13 cellular contexts compared by ENCODE assay signal in genomic region chr7:12737836-12738235, GRCh38. TPM values are rescaled to one million over a fixed set of nuclear protein-coding genes. Genes with fewer than 3 reads are reported as not detected.
DNase-seq lines count a peak whose midpoint lies in the region; ATAC-seq, FAIRE-seq and TF ChIP-seq lines count a peak whose summit lies in the region.
"Had no signal": no experiment of that assay in that cellular context is flagged by ENCODE, and none has a peak within 500 bp of the region (broad histone marks: within the 10 kb centered on the region; RNA-seq: fewer than 3 reads in every experiment).

No MANE protein-coding gene starts in this region.

- H2AFZ ChIP-seq in PC-9 (peak overlapping the region; percentile 52; the same call in 1 of the 2 replicates), K562 (ENCODE audit: low read depth, low read length) (peak overlapping the region; percentile 90), trophoblast cell (ENCODE audit: insufficient read depth, low read length, poor library complexity) (no peak overlapping the region), smooth muscle cell (ENCODE audit: low read depth) (no peak overlapping the region)

- no peak for FAIRE-seq in K562 (lab: Jason Lieb, UNC)
- FAIRE-seq: HepG2 had no signal

- intact Hi-C loops in PC-9 (cut with micrococcal nuclease; ENCODE audit: unreplicated experiment) (loop anchor here (5.0 kb wide), 1 partner anchor 46 kb away; no protein-coding TSS in a partner anchor), K562 (cut with micrococcal nuclease) (no loop called here)

- H3K4me3 ChIP-seq in PC-9 = no peak overlapping the region
- no peak overlapping the region for H3K4me3 ChIP-seq in K562
- no peak overlapping the region for H3K4me3 ChIP-seq in trophoblast cell (ENCODE audit: low read depth, low read length)
- H3K4me3 ChIP-seq in MG63 = no peak overlapping the region
- no peak overlapping the region for H3K4me3 ChIP-seq in smooth muscle cell
- H3K4me3 ChIP-seq: BLaER1 treated with 17β-estradiol and CSF1 and Interleukin-3, amounts not matched to agents 10 nM and 100 nM; HAP-1 had no signal

- H3K36me3 ChIP-seq in PC-9 (ENCODE audit: low read depth) = no peaks in the 10 kb centered on the region
- H3K36me3 ChIP-seq in K562 (ENCODE audit: control insufficient read depth, insufficient read depth, low read length) = no peaks in the 10 kb centered on the region
- no peaks in the 10 kb centered on the region for H3K36me3 ChIP-seq in trophoblast cell (ENCODE audit: control insufficient read depth in 1 of 2, insufficient read depth in 2 of 2, low read length in 2 of 2)
- no peaks in the 10 kb centered on the region for H3K36me3 ChIP-seq in MG63
- H3K36me3 ChIP-seq in smooth muscle cell (ENCODE audit: low read depth) = no peaks in the 10 kb centered on the region
- H3K36me3 ChIP-seq: BLaER1 treated with 17β-estradiol and CSF1 and Interleukin-3, amounts not matched to agents 10 nM and 100 nM; HAP-1 had no signal

- no peak overlapping the region for H4K12ac ChIP-seq in trophoblast cell (ENCODE audit: low read depth, low read length)

- H3K9me3 ChIP-seq in PC-9 (ENCODE audit: insufficient read depth, low read depth) (no peaks in the 10 kb centered on the region), K562 (replicated peaks; ENCODE audit: control insufficient read depth, insufficient read depth, low read depth, low read length) (no peaks in the 10 kb centered on the region; the same call in 1 of the 2 replicates), trophoblast cell (ENCODE audit: insufficient read depth, low read depth, low read length) (no peaks in the 10 kb centered on the region), MG63 (no peaks in the 10 kb centered on the region), smooth muscle cell (replicated peaks; ENCODE audit: low read depth) (no peaks in the 10 kb centered on the region)
- H3K9me3 ChIP-seq: BLaER1 treated with 17β-estradiol and CSF1 and Interleukin-3, amounts not matched to agents 10 nM and 100 nM; HAP-1 had no signal

- TF ChIP-seq POLR2A in K562 (conservative IDR thresholded peaks at IDR 0.05) = no peak

- H2AK5ac ChIP-seq in trophoblast cell (ENCODE audit: low read length) = no peak overlapping the region

- H3K4me2 ChIP-seq in PC-9 (peak overlapping the region; percentile 41; the same call in 1 of the 2 replicates), K562 (ENCODE audit: insufficient read depth, low read length) (peak overlapping the region; percentile 60), trophoblast cell (ENCODE audit: low read length) (no peak overlapping the region), smooth muscle cell (no peak overlapping the region)

- H3K27me3 ChIP-seq in PC-9 (ENCODE audit: insufficient read depth, low read depth) (no peaks in the 10 kb centered on the region), K562 (ENCODE audit: control insufficient read depth in 2 of 2, insufficient read depth in 2 of 2, low read length in 2 of 2) (no peaks in the 10 kb centered on the region), trophoblast cell (ENCODE audit: insufficient read depth, low read length) (no peaks in the 10 kb centered on the region), MG63 (no peaks in the 10 kb centered on the region), smooth muscle cell (ENCODE audit: low read depth) (no peaks in the 10 kb centered on the region)
- H3K27me3 ChIP-seq: BLaER1 treated with 17β-estradiol and CSF1 and Interleukin-3, amounts not matched to agents 10 nM and 100 nM had no signal

- peaks cover 5% of the 10 kb centered on the region; the same call in 1 of the 2 replicates for H3F3A ChIP-seq in PC-9 (ENCODE audit: insufficient read depth, low read depth)
- H3F3A ChIP-seq in smooth muscle cell (ENCODE audit: low read depth) = no peaks in the 10 kb centered on the region

- WGBS in K562 (ENCODE audit: insufficient coverage, low coverage, missing lambda C conversion rate) = 7% methylated on average over 2 of the region's 2 CpGs
- no CpG with 5 or more reads among the region's 2 CpGs for WGBS in trophoblast cell (ENCODE audit: extremely low coverage, insufficient coverage, insufficient read length)
- WGBS in smooth muscle cell (ENCODE audit: low lambda C conversion rate) = 100% methylated on average over 2 of the region's 2 CpGs

- DNase-seq in PC-9 = no peak
- no peak for DNase-seq in K562 (ENCODE audit: extremely low read depth in 1 of 4, low spot score in 3 of 4)
- DNase-seq in trophoblast cell = no peak
- DNase-seq in MG63 = no peak
- no peak for DNase-seq in smooth muscle cell (lab: John Stamatoyannopoulos, UW; ENCODE audit: unreplicated experiment)
- DNase-seq: Calu3; CD8-positive, alpha-beta T cell; DMS79 treated with DMSO at 0.1 percent for 48 hours; GF-D8 had no signal

- POLR2A ChIA-PET in PC-9 (lab: Charles Lee; ENCODE audit: unreplicated experiment) = interaction anchor here (0.6 kb wide), 2 partner anchors 19 to 23 kb away, joined by 3 to 4 read pairs; no protein-coding TSS in a partner anchor
- POLR2A ChIA-PET in K562 (lab: Yijun Ruan, JAX) = interaction anchor here (0.7 to 1.6 kb wide), 3 partner anchors 11 to 1401 kb away, joined by 3 to 5 read pairs (median 4); no protein-coding TSS in a partner anchor

- H3K14ac ChIP-seq in trophoblast cell (ENCODE audit: low read length) = no peak overlapping the region

- no peak for TF ChIP-seq CTCF in PC-9 (conservative IDR thresholded peaks at IDR 0.05)
- no peak for TF ChIP-seq CTCF in K562 (IDR thresholded peaks at IDR 0.05 in 2 of 3, conservative IDR thresholded peaks at IDR 0.05 in 1 of 3; ENCODE audit: insufficient read depth in 2 of 3, low read depth in 1 of 3, low read length in 3 of 3)
- no peak for TF ChIP-seq CTCF in smooth muscle cell (IDR thresholded peaks at IDR 0.05; ENCODE audit: borderline replicate concordance, insufficient read depth, poor library complexity, severe bottlenecking)

- H3K9ac ChIP-seq in K562 (ENCODE audit: insufficient read depth in 1 of 2, low read depth in 2 of 2, low read length in 2 of 2) (peak overlapping the region; percentile 6 to 59; a peak in 3 of 4 replicates), trophoblast cell (ENCODE audit: low read length) (no peak overlapping the region), smooth muscle cell (ENCODE audit: low read depth) (no peak overlapping the region)
- H3K9ac ChIP-seq: BLaER1 treated with 17β-estradiol and CSF1 and Interleukin-3, amounts not matched to agents 10 nM and 100 nM had no signal

- peaks cover 2% of the 10 kb centered on the region for H3K79me1 ChIP-seq in trophoblast cell (ENCODE audit: low read length)

- in situ Hi-C loops in K562 (cut with MboI) = no loop called here

- H4K91ac ChIP-seq in trophoblast cell (ENCODE audit: low read depth, low read length) = no peak overlapping the region

- H2BK12ac ChIP-seq in trophoblast cell (ENCODE audit: low read length) = no peak overlapping the region

- TF ChIP-seq RAD21 in K562 (CRISPR knock-in tag; conservative IDR thresholded peaks at IDR 0.05 in 1 of 2, IDR thresholded peaks at IDR 0.05 in 1 of 2) = no peak

- no peaks in the 10 kb centered on the region for H3K9me2 ChIP-seq in PC-9 (ENCODE audit: insufficient read depth)

- ATAC-seq in K562 (peak; percentile 34; the same call in 2 of the 3 replicates), GM21529 (IDR thresholded peaks at IDR 0.05; ENCODE audit: unreplicated experiment) (no peak)
- ATAC-seq: CD8-positive, alpha-beta T cell; HepG2 had no signal

- H4K8ac ChIP-seq in trophoblast cell (ENCODE audit: low read depth, low read length) = no peak overlapping the region

- H3K4ac ChIP-seq in trophoblast cell (ENCODE audit: low read depth, low read length) = no peak overlapping the region

- H3K79me2 ChIP-seq in PC-9 (ENCODE audit: low read depth) (no peaks in the 10 kb centered on the region), K562 (ENCODE audit: control insufficient read depth, insufficient read depth, low read length) (no peaks in the 10 kb centered on the region), trophoblast cell (ENCODE audit: control insufficient read depth, insufficient read depth, low read length, poor library complexity) (no peaks in the 10 kb centered on the region), smooth muscle cell (ENCODE audit: low read depth) (no peaks in the 10 kb centered on the region)

- H2BK120ac ChIP-seq in trophoblast cell (ENCODE audit: insufficient read depth, low read length, poor library complexity) = peak overlapping the region; percentile 31

- BruUV-seq in PC-9 (replicated peaks; lab: Mats Ljungman, UMichigan) (no TSS peak), K562 (replicated peaks; lab: Mats Ljungman, UMichigan) (no TSS peak)

- 0 out of 2 replicates have a peak, but pooled peaks cover 3% of the 10 kb centered on the region for H4K20me1 ChIP-seq in PC-9 (ENCODE audit: insufficient read depth)
- H4K20me1 ChIP-seq in K562 (replicated peaks; ENCODE audit: control insufficient read depth, insufficient read depth, low read length) = no peaks in the 10 kb centered on the region
- H4K20me1 ChIP-seq in smooth muscle cell (ENCODE audit: low read depth) = no peaks in the 10 kb centered on the region
- H4K20me1 ChIP-seq: BLaER1 treated with 17β-estradiol and CSF1 and Interleukin-3, amounts not matched to agents 10 nM and 100 nM had no signal

- peaks cover 14% of the 10 kb centered on the region for H3K4me1 ChIP-seq in PC-9 (replicated peaks; ENCODE audit: insufficient read depth)
- H3K4me1 ChIP-seq in K562 (replicated peaks in 1 of 2; ENCODE audit: control insufficient read depth in 2 of 2, insufficient read depth in 2 of 2, low read length in 2 of 2) = peaks cover 10 to 40% of the 10 kb centered on the region in 2 experiments
- peaks cover 0 to 3% of the 10 kb centered on the region in 2 experiments for H3K4me1 ChIP-seq in trophoblast cell (ENCODE audit: control insufficient read depth in 1 of 2, insufficient read depth in 2 of 2, low read length in 2 of 2)
- no peaks in the 10 kb centered on the region for H3K4me1 ChIP-seq in smooth muscle cell (ENCODE audit: low read depth)
- H3K4me1 ChIP-seq: HAP-1 had no signal

- no peak overlapping the region for H3K27ac ChIP-seq in PC-9
- peak overlapping the region; percentile 69 for H3K27ac ChIP-seq in K562 (ENCODE audit: extremely low read depth, low read depth, low read length)
- no peak overlapping the region for H3K27ac ChIP-seq in trophoblast cell (ENCODE audit: low read depth, low read length)
- H3K27ac ChIP-seq in smooth muscle cell (ENCODE audit: low read depth) = no peak overlapping the region
- H3K27ac ChIP-seq: BLaER1 treated with 17β-estradiol and CSF1 and Interleukin-3, amounts not matched to agents 10 nM and 100 nM had no signal

- no peaks in the 10 kb centered on the region for H3K9me1 ChIP-seq in K562 (ENCODE audit: control insufficient read depth, insufficient read depth, low read length)

- no peak for TF ChIP-seq EP300 in K562 (IDR thresholded peaks at IDR 0.05; ENCODE audit: low read length)

- H3K18ac ChIP-seq in trophoblast cell (ENCODE audit: low read length) = no peak overlapping the region

- H3K23ac ChIP-seq in trophoblast cell (ENCODE audit: low read length) = no peak overlapping the region

- no peak overlapping the region for H2BK5ac ChIP-seq in trophoblast cell (ENCODE audit: low read depth, low read length, poor library complexity)

- CTCF ChIA-PET in PC-9 (lab: Charles Lee) (no interaction called here), K562 (lab: Yijun Ruan, JAX; ENCODE audit: low intra/inter-chr PET ratio) (no interaction called here)

RNA-seq across cellular contexts. Expression of gene ARL4A, which starts 50.4 kb away (rescaled TPM):
- total RNA-seq in PC-9 (2021) (17.9 and 18.0 TPM in 2 replicates), K562 (2014; rRNA removed) (96.3 and 118 TPM in 2 replicates), K562 (2014; rRNA removed; fragmentation: Illumina TruSeq; extraction: Trizol) (226 and 276 TPM in 2 replicates), K562 (2015; rRNA removed; fragmentation: Illumina TruSeq; extraction: Trizol) (118 and 129 TPM in 2 replicates), K562 (2021) (130 and 134 TPM in 2 replicates), smooth muscle cell (86.6 and 112 TPM in 2 replicates)
- 106 and 313 TPM in 2 replicates for total RNA-seq in K562 (2011; cell fraction: chromatin; rRNA removed; ENCODE audit: low replicate concordance)
- 71.9 and 88.4 TPM in 2 replicates for total RNA-seq in K562 (2011; cell fraction: nucleolus; rRNA removed)
- total RNA-seq in K562 (2011; cell fraction: nucleoplasm; rRNA removed) = 146 and 153 TPM in 2 replicates
- polyA plus RNA-seq in K562 (2011; rRNA removed) (170 and 244 TPM in 2 replicates), K562 (2014; fragmentation: Illumina TruSeq; extraction: Trizol) (172 and 178 TPM in 2 replicates), K562 (2014; fragmentation: Nextera tagmentation; extraction: Ambion mirVana) (100 to 1,000 TPM; 553 to 688 TPM), K562 (2014; rRNA removed) (143 and 153 TPM in 2 replicates), smooth muscle cell (97.3 and 113 TPM in 2 replicates)
- 44.4 and 98.4 TPM in 2 replicates for polyA plus RNA-seq in K562 (2011; cell fraction: cytosol; rRNA removed)
- 65.4 and 97.9 TPM in 2 replicates for polyA plus RNA-seq in K562 (2011; cell fraction: nucleus; rRNA removed)
- 85.7 and 127 TPM in 2 replicates for polyA plus RNA-seq in K562 (2012)
- 304 and 306 TPM in 2 replicates for polyA minus RNA-seq in K562 (2011; rRNA and poly(A)+ RNA removed)
- 57.3 and 86.6 TPM in 2 replicates for polyA minus RNA-seq in K562 (2011; cell fraction: cytosol; rRNA and poly(A)+ RNA removed)
- polyA minus RNA-seq in K562 (2011; cell fraction: nucleus; rRNA and poly(A)+ RNA removed) = 110 and 254 TPM in 2 replicates
- 16.3 and 16.6 TPM in 2 replicates for polyA plus RNA-seq in trophoblast cell (2013)
- total RNA-seq in MG63 (2014; rRNA removed; shearing (Covaris generic); ENCODE audit: low replicate concordance) = 66.5 and 99.5 TPM in 2 replicates

Comparison
In these comparisons a context has a peak if more than half of its experiments do, and no peak if none do; other contexts are left out.
1. H2AFZ ChIP-seq: peak in PC-9 (single experiment) and K562 (single experiment); none in trophoblast cell (single experiment) and smooth muscle cell (single experiment).
2. H3K4me2 ChIP-seq: peak in PC-9 (single experiment) and K562 (single experiment); none in trophoblast cell (single experiment) and smooth muscle cell (single experiment).
3. H3K9ac ChIP-seq: peak in K562 (2 of 2); none in trophoblast cell (single experiment) and smooth muscle cell (single experiment).